In the genomic region with DNA sequence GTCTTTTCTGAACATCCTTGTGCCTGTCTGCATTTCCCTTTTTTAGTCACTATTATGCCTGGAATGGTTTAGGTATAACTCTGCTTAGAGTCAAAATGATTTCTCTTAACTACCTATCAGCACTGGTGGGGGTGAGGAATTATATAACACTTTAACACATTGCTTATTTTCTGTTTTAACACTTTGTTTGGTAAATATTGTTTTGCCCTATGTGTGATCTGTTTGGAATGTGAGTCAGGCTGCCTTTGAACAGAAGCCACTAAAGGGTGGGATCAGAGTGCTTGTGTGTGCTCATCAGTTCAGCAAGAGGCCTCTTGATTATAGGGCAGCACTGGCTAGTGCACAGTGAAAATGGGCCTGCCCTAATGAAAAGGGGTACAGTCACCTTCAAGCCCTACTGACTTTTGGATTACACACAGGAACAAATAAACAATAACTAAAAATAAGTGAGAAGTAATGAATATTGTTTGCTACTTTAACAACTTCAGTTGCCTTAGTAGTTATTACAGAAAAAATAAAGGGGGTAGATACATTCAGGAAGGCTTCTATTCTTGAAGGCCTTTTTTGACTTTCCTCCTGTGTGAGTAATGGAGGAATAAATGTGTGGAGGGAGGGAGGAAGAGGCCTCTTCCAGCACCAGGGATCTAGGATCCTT, we compare ENCODE assay signal across 1 cellular context.
TF ChIP-seq lines count a peak whose summit lies in the region.

No MANE protein-coding gene starts in this region.

TF ChIP-seq in IMR-90, 13 proteins besides CTCF, POLR2A, EP300 and RAD21:
- TF ChIP-seq, protein P1, sequence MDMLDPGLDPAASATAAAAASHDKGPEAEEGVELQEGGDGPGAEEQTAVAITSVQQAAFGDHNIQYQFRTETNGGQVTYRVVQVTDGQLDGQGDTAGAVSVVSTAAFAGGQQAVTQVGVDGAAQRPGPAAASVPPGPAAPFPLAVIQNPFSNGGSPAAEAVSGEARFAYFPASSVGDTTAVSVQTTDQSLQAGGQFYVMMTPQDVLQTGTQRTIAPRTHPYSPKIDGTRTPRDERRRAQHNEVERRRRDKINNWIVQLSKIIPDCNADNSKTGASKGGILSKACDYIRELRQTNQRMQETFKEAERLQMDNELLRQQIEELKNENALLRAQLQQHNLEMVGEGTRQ (IDR thresholded peaks at IDR 0.05; ENCODE audit: low read depth, low read length), result no peak
- TF ChIP-seq CHD1 (IDR thresholded peaks at IDR 0.05; ENCODE audit: low read depth, low read length) (no peak), RCOR1 (IDR thresholded peaks at IDR 0.05; ENCODE audit: insufficient replicate concordance, low read length) (no peak), RFX5 (IDR thresholded peaks at IDR 0.05; ENCODE audit: low read depth, low read length) (no peak), BHLHE40 (IDR thresholded peaks at IDR 0.05; ENCODE audit: low read depth, low read length) (no peak), CEBPB (IDR thresholded peaks at IDR 0.05; ENCODE audit: low read depth, low read length) (no peak), FOS (IDR thresholded peaks at IDR 0.05; ENCODE audit: low read depth, low read length) (no peak), MXI1 (IDR thresholded peaks at IDR 0.05; ENCODE audit: borderline replicate concordance, low read depth, low read length) (no peak), MAZ (IDR thresholded peaks at IDR 0.05; ENCODE audit: borderline replicate concordance, low read depth, low read length) (no peak), NFE2L2 (IDR thresholded peaks at IDR 0.05; ENCODE audit: low read depth, low read length) (no peak), SMC3 (IDR thresholded peaks at IDR 0.05; ENCODE audit: low read depth, low read length) (no peak), MAFK (IDR thresholded peaks at IDR 0.05; ENCODE audit: low read depth, low read length) (no peak)
- TF ChIP-seq, protein P2, sequence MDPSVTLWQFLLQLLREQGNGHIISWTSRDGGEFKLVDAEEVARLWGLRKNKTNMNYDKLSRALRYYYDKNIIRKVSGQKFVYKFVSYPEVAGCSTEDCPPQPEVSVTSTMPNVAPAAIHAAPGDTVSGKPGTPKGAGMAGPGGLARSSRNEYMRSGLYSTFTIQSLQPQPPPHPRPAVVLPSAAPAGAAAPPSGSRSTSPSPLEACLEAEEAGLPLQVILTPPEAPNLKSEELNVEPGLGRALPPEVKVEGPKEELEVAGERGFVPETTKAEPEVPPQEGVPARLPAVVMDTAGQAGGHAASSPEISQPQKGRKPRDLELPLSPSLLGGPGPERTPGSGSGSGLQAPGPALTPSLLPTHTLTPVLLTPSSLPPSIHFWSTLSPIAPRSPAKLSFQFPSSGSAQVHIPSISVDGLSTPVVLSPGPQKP (IDR thresholded peaks at IDR 0.05; ENCODE audit: borderline replicate concordance, low read depth, low read length), result no peak
